In genomic region chr4:106270708-106271107, GRCh38 we compare ENCODE assay signal across 26 cellular contexts.
"Had no signal": no experiment of that assay in that cellular context is flagged by ENCODE, and none has a peak within 500 bp of the region (broad histone marks: within the 10 kb centered on the region; RNA-seq: fewer than 3 reads in every experiment).

No MANE protein-coding gene starts in this region.

- H3K4me3 ChIP-seq: left lung, lower lobe of right lung, pancreas, prostate gland, spleen, tibial nerve, uterus had no signal

- H3K4me1 ChIP-seq: pancreas, prostate gland had no signal

- H3K9me3 ChIP-seq: left lung, lower lobe of right lung, pancreas, prostate gland, spleen, tibial nerve, uterus had no signal

- H3K27me3 ChIP-seq: left lung, pancreas, spleen, tibial nerve, uterus had no signal

- H3K36me3 ChIP-seq: left lung, lower lobe of right lung, pancreas, prostate gland, uterus had no signal

- DNase-seq: hypothalamus; immature natural killer cell; kidney; left colon; left lung; lower lobe of right lung; mammary epithelial cell; mesenchymal stem cell; naive thymus-derived CD8-positive, alpha-beta T cell; nucleus accumbens; pancreas; posterior cingulate gyrus; retina; right cardiac atrium; small intestine; spleen; stimulated activated CD4-positive, alpha-beta T cell treated with anti-CD3 and anti-CD28 coated beads, Interleukin-1b, Interleukin-23, amount 100 ng/mL, for 48 hours; stimulated activated CD4-positive, alpha-beta T cell treated with anti-CD3 and anti-CD28 coated beads, Interleukin-2, amount 100 ng/mL, for 48 hours; stimulated activated CD4-positive, alpha-beta T cell treated with anti-CD3 and anti-CD28 coated beads, Interleukin-4, amount 100 ng/mL, for 4 hours; stimulated activated CD8-positive, alpha-beta memory T cell treated with anti-CD3 and anti-CD28 coated beads, Interleukin-4, amount 100 ng/mL, for 48 hours; stimulated activated naive CD4-positive, alpha-beta T cell treated with Interleukin-2 at 50 U/mL for 16 hours; stimulated activated naive CD8-positive, alpha-beta T cell treated with anti-CD3 and anti-CD28 coated beads, Interleukin-15, amount 100 ng/mL, for 72 hours; substantia nigra; uterus had no signal

- H3K27ac ChIP-seq: left lung, lower lobe of right lung, pancreas, prostate gland, spleen, tibial nerve, uterus had no signal
